21 cellular contexts compared by ENCODE assay signal in genomic region chr5:94081088-94081487, GRCh38.
"Had no signal": no experiment of that assay in that cellular context is flagged by ENCODE, and none has a peak within 500 bp of the region (broad histone marks: within the 10 kb centered on the region; RNA-seq: fewer than 3 reads in every experiment).

No MANE protein-coding gene starts in this region.

- DNase-seq: activated CD4-positive, alpha-beta memory T cell treated with anti-CD3 and anti-CD28 coated beads, Interleukin-2, amount 10 ng/mL, durations not matched to agents 7 days and 5 days; activated CD4-positive, alpha-beta T cell treated with anti-CD3 and anti-CD28 coated beads for 36 hours; activated CD4-positive, alpha-beta T cell treated with anti-CD3 and anti-CD28 coated beads, Interleukin-2, amount 50 U/mL, for 1 hour; activated T-cell treated with anti-CD3 and anti-CD28 coated beads, Interleukin-2, amount 50 U/mL, for 72 hours; aorta; caudate nucleus; NCI-H1048; NCI-H146; NCI-H187 treated with DMSO at 0.1 percent for 48 hours; NCI-H2107; NCI-H226; PC-9; SHP77 treated with DMSO at 0.1 percent for 48 hours; T-cell; T-helper 2 cell; T1000; WERI-Rb-1 had no signal

- H3K4me3 Mint-ChIP-seq: activated CD4-positive, alpha-beta memory T cell treated with anti-CD3 and anti-CD28 coated beads, Interleukin-2, amount 10 ng/mL, durations not matched to agents 7 days and 5 days; activated CD4-positive, alpha-beta T cell treated with anti-CD3 and anti-CD28 coated beads for 36 hours; activated naive CD4-positive, alpha-beta T cell treated with anti-CD3 and anti-CD28 coated beads, Interleukin-2, amount 50 U/mL, for 24 hours; activated T-cell treated with anti-CD3 and anti-CD28 coated beads, Interleukin-2, amount 50 U/mL, for 72 hours; T-cell had no signal

- H3K9me3 Mint-ChIP-seq: activated CD4-positive, alpha-beta memory T cell treated with anti-CD3 and anti-CD28 coated beads, Interleukin-2, amount 10 ng/mL, durations not matched to agents 7 days and 5 days; activated naive CD4-positive, alpha-beta T cell treated with anti-CD3 and anti-CD28 coated beads, Interleukin-2, amount 50 U/mL, for 24 hours; activated T-cell treated with anti-CD3 and anti-CD28 coated beads, Interleukin-2, amount 50 U/mL, for 72 hours had no signal

- H3K9ac ChIP-seq: KMS-11 had no signal

- H3K36me3 ChIP-seq: breast epithelium, WERI-Rb-1 had no signal

- H3K27me3 ChIP-seq: breast epithelium had no signal

- H3K9me3 ChIP-seq: breast epithelium had no signal

- H3K27me3 Mint-ChIP-seq: activated CD4-positive, alpha-beta memory T cell treated with anti-CD3 and anti-CD28 coated beads, Interleukin-2, amount 10 ng/mL, durations not matched to agents 7 days and 5 days; activated CD4-positive, alpha-beta T cell treated with anti-CD3 and anti-CD28 coated beads for 36 hours; activated naive CD4-positive, alpha-beta T cell treated with anti-CD3 and anti-CD28 coated beads, Interleukin-2, amount 50 U/mL, for 24 hours; T-cell had no signal

- H3K4me3 ChIP-seq: breast epithelium, coronary artery, PC-9 had no signal

- ATAC-seq: activated CD4-positive, alpha-beta T cell treated with anti-CD3 and anti-CD28 coated beads for 36 hours; activated T-cell treated with anti-CD3 and anti-CD28 coated beads, Interleukin-2, amount 50 U/mL, for 72 hours; T-cell had no signal

- H3K4me1 ChIP-seq: breast epithelium had no signal

- H3K27ac Mint-ChIP-seq: activated CD4-positive, alpha-beta memory T cell treated with anti-CD3 and anti-CD28 coated beads, Interleukin-2, amount 10 ng/mL, durations not matched to agents 7 days and 5 days; activated CD4-positive, alpha-beta T cell treated with anti-CD3 and anti-CD28 coated beads for 36 hours; activated naive CD4-positive, alpha-beta T cell treated with anti-CD3 and anti-CD28 coated beads, Interleukin-2, amount 50 U/mL, for 24 hours; activated T-cell treated with anti-CD3 and anti-CD28 coated beads, Interleukin-2, amount 50 U/mL, for 72 hours; T-cell had no signal

- H3K4me1 Mint-ChIP-seq: activated CD4-positive, alpha-beta memory T cell treated with anti-CD3 and anti-CD28 coated beads, Interleukin-2, amount 10 ng/mL, durations not matched to agents 7 days and 5 days had no signal

- H3K4me2 ChIP-seq: KMS-11, PC-9 had no signal

- H3K27ac ChIP-seq: breast epithelium, coronary artery, KMS-11, PC-9, WERI-Rb-1 had no signal

- H2AFZ ChIP-seq: PC-9 had no signal
